2 cellular contexts compared by ENCODE assay signal in genomic region chr12:68755536-68756243, GRCh38.
TF ChIP-seq lines count a peak whose summit lies in the region.

No MANE protein-coding gene starts in this region.

TF ChIP-seq in liver, 16 proteins besides CTCF, POLR2A, EP300 and RAD21:
- TF ChIP-seq, protein P1, sequence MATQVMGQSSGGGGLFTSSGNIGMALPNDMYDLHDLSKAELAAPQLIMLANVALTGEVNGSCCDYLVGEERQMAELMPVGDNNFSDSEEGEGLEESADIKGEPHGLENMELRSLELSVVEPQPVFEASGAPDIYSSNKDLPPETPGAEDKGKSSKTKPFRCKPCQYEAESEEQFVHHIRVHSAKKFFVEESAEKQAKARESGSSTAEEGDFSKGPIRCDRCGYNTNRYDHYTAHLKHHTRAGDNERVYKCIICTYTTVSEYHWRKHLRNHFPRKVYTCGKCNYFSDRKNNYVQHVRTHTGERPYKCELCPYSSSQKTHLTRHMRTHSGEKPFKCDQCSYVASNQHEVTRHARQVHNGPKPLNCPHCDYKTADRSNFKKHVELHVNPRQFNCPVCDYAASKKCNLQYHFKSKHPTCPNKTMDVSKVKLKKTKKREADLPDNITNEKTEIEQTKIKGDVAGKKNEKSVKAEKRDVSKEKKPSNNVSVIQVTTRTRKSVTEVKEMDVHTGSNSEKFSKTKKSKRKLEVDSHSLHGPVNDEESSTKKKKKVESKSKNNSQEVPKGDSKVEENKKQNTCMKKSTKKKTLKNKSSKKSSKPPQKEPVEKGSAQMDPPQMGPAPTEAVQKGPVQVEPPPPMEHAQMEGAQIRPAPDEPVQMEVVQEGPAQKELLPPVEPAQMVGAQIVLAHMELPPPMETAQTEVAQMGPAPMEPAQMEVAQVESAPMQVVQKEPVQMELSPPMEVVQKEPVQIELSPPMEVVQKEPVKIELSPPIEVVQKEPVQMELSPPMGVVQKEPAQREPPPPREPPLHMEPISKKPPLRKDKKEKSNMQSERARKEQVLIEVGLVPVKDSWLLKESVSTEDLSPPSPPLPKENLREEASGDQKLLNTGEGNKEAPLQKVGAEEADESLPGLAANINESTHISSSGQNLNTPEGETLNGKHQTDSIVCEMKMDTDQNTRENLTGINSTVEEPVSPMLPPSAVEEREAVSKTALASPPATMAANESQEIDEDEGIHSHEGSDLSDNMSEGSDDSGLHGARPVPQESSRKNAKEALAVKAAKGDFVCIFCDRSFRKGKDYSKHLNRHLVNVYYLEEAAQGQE (IDR thresholded peaks at IDR 0.05): no peak
- TF ChIP-seq FOXA1 (IDR thresholded peaks at IDR 0.05): no peak
- TF ChIP-seq RXRA (IDR thresholded peaks at IDR 0.05): no peak
- no peak for TF ChIP-seq JUND (IDR thresholded peaks at IDR 0.05)
- TF ChIP-seq HNF4A (conservative IDR thresholded peaks at IDR 0.05): peak; percentile 18 to 65
- no peak for TF ChIP-seq MAX (IDR thresholded peaks at IDR 0.05)
TF ChIP-seq in liver: peak in this region for 1.

TF ChIP-seq in HepG2, 621 proteins besides CTCF, POLR2A, EP300 and RAD21:
- no peak for TF ChIP-seq CENPX (CRISPR knock-in tag; IDR thresholded peaks at IDR 0.05)
- TF ChIP-seq, protein P2, sequence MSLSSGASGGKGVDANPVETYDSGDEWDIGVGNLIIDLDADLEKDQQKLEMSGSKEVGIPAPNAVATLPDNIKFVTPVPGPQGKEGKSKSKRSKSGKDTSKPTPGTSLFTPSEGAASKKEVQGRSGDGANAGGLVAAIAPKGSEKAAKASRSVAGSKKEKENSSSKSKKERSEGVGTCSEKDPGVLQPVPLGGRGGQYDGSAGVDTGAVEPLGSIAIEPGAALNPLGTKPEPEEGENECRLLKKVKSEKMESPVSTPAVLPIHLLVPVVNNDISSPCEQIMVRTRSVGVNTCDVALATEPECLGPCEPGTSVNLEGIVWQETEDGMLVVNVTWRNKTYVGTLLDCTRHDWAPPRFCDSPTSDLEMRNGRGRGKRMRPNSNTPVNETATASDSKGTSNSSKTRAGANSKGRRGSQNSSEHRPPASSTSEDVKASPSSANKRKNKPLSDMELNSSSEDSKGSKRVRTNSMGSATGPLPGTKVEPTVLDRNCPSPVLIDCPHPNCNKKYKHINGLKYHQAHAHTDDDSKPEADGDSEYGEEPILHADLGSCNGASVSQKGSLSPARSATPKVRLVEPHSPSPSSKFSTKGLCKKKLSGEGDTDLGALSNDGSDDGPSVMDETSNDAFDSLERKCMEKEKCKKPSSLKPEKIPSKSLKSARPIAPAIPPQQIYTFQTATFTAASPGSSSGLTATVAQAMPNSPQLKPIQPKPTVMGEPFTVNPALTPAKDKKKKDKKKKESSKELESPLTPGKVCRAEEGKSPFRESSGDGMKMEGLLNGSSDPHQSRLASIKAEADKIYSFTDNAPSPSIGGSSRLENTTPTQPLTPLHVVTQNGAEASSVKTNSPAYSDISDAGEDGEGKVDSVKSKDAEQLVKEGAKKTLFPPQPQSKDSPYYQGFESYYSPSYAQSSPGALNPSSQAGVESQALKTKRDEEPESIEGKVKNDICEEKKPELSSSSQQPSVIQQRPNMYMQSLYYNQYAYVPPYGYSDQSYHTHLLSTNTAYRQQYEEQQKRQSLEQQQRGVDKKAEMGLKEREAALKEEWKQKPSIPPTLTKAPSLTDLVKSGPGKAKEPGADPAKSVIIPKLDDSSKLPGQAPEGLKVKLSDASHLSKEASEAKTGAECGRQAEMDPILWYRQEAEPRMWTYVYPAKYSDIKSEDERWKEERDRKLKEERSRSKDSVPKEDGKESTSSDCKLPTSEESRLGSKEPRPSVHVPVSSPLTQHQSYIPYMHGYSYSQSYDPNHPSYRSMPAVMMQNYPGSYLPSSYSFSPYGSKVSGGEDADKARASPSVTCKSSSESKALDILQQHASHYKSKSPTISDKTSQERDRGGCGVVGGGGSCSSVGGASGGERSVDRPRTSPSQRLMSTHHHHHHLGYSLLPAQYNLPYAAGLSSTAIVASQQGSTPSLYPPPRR (CRISPR knock-in tag; IDR thresholded peaks at IDR 0.05; ENCODE audit: borderline replicate concordance): no peak
